In the genomic region with DNA sequence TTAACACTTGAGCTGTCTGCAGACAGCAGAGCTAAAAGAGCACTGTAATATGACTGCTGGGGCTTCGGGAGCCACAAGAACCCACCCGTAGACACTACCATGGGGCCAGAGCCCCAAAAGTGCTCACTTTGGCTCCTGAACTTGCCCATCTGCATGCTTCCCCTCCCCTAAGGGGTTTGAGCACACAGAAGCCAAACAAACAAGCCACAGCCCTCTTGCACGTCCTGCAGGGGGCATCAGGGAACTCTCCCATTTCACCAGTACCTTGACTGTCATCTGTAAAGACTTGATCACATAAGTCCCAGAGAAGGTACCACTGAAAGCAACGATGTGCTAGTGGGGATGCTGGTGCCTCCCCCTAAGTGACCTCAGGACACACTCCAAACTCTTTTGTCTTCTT, we compare ENCODE assay signal across 8 cellular contexts.
A peak's percentile ranks its signal among the peaks of the same experiment; 100 is the strongest.
DNase-seq lines count a peak whose midpoint lies in the region; ATAC-seq and TF ChIP-seq lines count a peak whose summit lies in the region.

No MANE protein-coding gene starts in this region.

- H3K36me3 ChIP-seq in GM06990 (ENCODE audit: control insufficient read depth, insufficient read depth, low read length) (no peaks in the 10 kb centered on the region), right lobe of liver (no peaks in the 10 kb centered on the region)

- no peak for TF ChIP-seq POLR2A in right lobe of liver (IDR thresholded peaks at IDR 0.05)

- DNase-seq in GM06990 (ENCODE audit: extremely low read depth, insufficient read length) (no peak), HK-2 (ENCODE audit: unreplicated experiment) (peak; percentile 22), UCSD-AML1 (lab: John Stamatoyannopoulos, UW; ENCODE audit: unreplicated experiment) (peak; percentile 11), right lobe of liver (no peak)

- TF ChIP-seq CTCF in GM06990 (IDR thresholded peaks at IDR 0.05; ENCODE audit: insufficient read depth, low read length, poor library complexity, severe bottlenecking) = peak; percentile 77
- TF ChIP-seq CTCF in right lobe of liver (IDR thresholded peaks at IDR 0.05) = peak in 3 of 4 donors; percentile 9 to 33 (median 10)

- ATAC-seq in right lobe of liver (peak; percentile 20 to 47 (median 33)), GM18873 (IDR thresholded peaks at IDR 0.05; ENCODE audit: low FRiP score, unreplicated experiment) (no peak), GM18867 (IDR thresholded peaks at IDR 0.05; ENCODE audit: unreplicated experiment) (no peak), HG03135 (IDR thresholded peaks at IDR 0.05; ENCODE audit: unreplicated experiment) (no peak), HG02623 (IDR thresholded peaks at IDR 0.05; ENCODE audit: unreplicated experiment) (no peak)

- no peaks in the 10 kb centered on the region; the same call in 1 of the 2 replicates for H3K27me3 ChIP-seq in GM06990 (replicated peaks; ENCODE audit: control insufficient read depth, insufficient read depth, low read length)
- no peaks in the 10 kb centered on the region for H3K27me3 ChIP-seq in right lobe of liver

- H3K4me3 ChIP-seq in GM06990 (replicated peaks; ENCODE audit: low read depth, low read length) = no peak overlapping the region
- H3K4me3 ChIP-seq in right lobe of liver = no peak overlapping the region

- intact Hi-C loops in right lobe of liver (cut with DNase I) = no loop called here

- no peaks in the 10 kb centered on the region for H3K9me3 ChIP-seq in right lobe of liver

- 24% methylated on average over 3 of the region's 4 CpGs for WGBS in right lobe of liver (ENCODE audit: insufficient coverage, low coverage, low lambda C conversion rate, missing lambda C conversion rate)

- H3K4me1 ChIP-seq in right lobe of liver = no peaks in the 10 kb centered on the region

- H3K27ac ChIP-seq in right lobe of liver = no peak overlapping the region

Comparison
In these comparisons a context has a peak if more than half of its experiments do, and no peak if none do; other contexts are left out.
1. DNase-seq: peak in HK-2 (single experiment) and UCSD-AML1 (single experiment); none in GM06990 (single experiment) and right lobe of liver (0 of 3).
2. ATAC-seq: peak in right lobe of liver (4 of 4); none in GM18873 (single experiment), GM18867 (single experiment), HG03135 (single experiment) and HG02623 (single experiment).